Comparison of ENCODE assay signal across 23 cellular contexts in the genomic region with DNA sequence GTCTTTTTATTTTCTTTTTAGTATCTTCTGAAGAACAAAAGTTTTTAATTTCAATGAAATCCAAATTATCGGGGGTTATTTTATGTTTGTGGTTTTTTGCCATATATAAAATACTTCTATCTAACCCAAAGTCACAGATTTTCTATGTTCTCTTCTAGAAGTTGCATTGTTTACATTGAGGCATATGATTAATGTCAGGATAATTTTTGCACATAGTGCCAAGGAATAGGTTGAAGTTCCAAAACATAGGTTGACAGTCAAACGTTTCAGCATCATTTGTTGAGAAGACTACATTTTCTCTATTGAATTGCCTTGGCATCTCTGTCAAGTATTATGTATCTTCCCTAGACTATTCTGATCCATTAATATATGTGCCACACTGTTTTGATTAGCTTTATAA.
"Had no signal": no experiment of that assay in that cellular context is flagged by ENCODE, and none has a peak within 500 bp of the region (broad histone marks: within the 10 kb centered on the region; RNA-seq: fewer than 3 reads in every experiment).

No MANE protein-coding gene starts in this region.

- H3K4me3 Mint-ChIP-seq: activated B cell treated with CpG ODN at 0.5 μM for 24 hours; activated CD4-positive, alpha-beta T cell treated with anti-CD3 and anti-CD28 coated beads, Interleukin-2, amount 10 ng/mL, durations not matched to agents 24 days and 14 days; activated CD8-positive, alpha-beta memory T cell treated with anti-CD3 and anti-CD28 coated beads, Interleukin-2, amount 10 ng/mL, durations not matched to agents 7 days and 5 days; activated naive CD4-positive, alpha-beta T cell treated with anti-CD3 and anti-CD28 coated beads for 36 hours; activated naive CD8-positive, alpha-beta T cell treated with anti-CD3 and anti-CD28 coated beads for 36 hours; activated T-cell treated with anti-CD3 and anti-CD28 coated beads, Interleukin-2, amount 50 U/mL, for 24 hours; activated T-helper 17 cell treated with anti-CD3 and anti-CD28 coated beads, Interleukin-2, amount 50 U/mL, for 72 hours had no signal

- H3K27me3 Mint-ChIP-seq: activated B cell treated with CpG ODN at 0.5 μM for 24 hours; activated CD4-positive, alpha-beta T cell treated with anti-CD3 and anti-CD28 coated beads, Interleukin-2, amount 10 ng/mL, durations not matched to agents 24 days and 14 days; activated CD8-positive, alpha-beta memory T cell treated with anti-CD3 and anti-CD28 coated beads, Interleukin-2, amount 10 ng/mL, durations not matched to agents 7 days and 5 days; activated naive CD8-positive, alpha-beta T cell treated with anti-CD3 and anti-CD28 coated beads for 36 hours; activated T-cell treated with anti-CD3 and anti-CD28 coated beads, Interleukin-2, amount 50 U/mL, for 24 hours; activated T-helper 17 cell treated with anti-CD3 and anti-CD28 coated beads, Interleukin-2, amount 50 U/mL, for 72 hours had no signal

- H3K27ac Mint-ChIP-seq: activated CD4-positive, alpha-beta T cell treated with anti-CD3 and anti-CD28 coated beads, Interleukin-2, amount 10 ng/mL, durations not matched to agents 24 days and 14 days; activated CD8-positive, alpha-beta memory T cell treated with anti-CD3 and anti-CD28 coated beads, Interleukin-2, amount 10 ng/mL, durations not matched to agents 7 days and 5 days; activated naive CD4-positive, alpha-beta T cell treated with anti-CD3 and anti-CD28 coated beads for 36 hours; activated T-cell treated with anti-CD3 and anti-CD28 coated beads, Interleukin-2, amount 50 U/mL, for 24 hours; activated T-helper 17 cell treated with anti-CD3 and anti-CD28 coated beads, Interleukin-2, amount 50 U/mL, for 72 hours had no signal

- DNase-seq: activated B cell treated with CpG ODN at 0.5 μM for 24 hours; activated CD4-positive, alpha-beta T cell treated with anti-CD3 and anti-CD28 coated beads for 1 hour; activated CD4-positive, alpha-beta T cell treated with anti-CD3 and anti-CD28 coated beads, Interleukin-2, amount 10 ng/mL, durations not matched to agents 24 days and 14 days; activated CD4-positive, alpha-beta T cell treated with anti-CD3 and anti-CD28 coated beads, Interleukin-2, amount 50 U/mL, for 48 hours; activated CD8-positive, alpha-beta memory T cell treated with anti-CD3 and anti-CD28 coated beads, Interleukin-2, amount 10 ng/mL, durations not matched to agents 7 days and 5 days; activated gamma-delta T cell; activated naive CD4-positive, alpha-beta T cell treated with anti-CD3 and anti-CD28 coated beads for 36 hours; activated naive CD8-positive, alpha-beta T cell treated with anti-CD3 and anti-CD28 coated beads for 36 hours; activated T-cell treated with anti-CD3 and anti-CD28 coated beads, Interleukin-2, amount 50 U/mL, for 24 hours; cerebellar nuclear complex; colonic mucosa; KG1; MV-4-11; NCI-H1092 treated with DMSO at 0.1 percent for 48 hours; NCI-H1436; NCI-H1694 treated with DMSO at 0.1 percent for 48 hours; NCI-H2029 treated with DMSO at 0.1 percent for 48 hours; NCI-H446; NCI-H524; SW 1271 had no signal

- H3K4me3 ChIP-seq: colonic mucosa, SK-N-MC had no signal

- H3K36me3 ChIP-seq: colonic mucosa had no signal

- H3K9me3 Mint-ChIP-seq: activated CD4-positive, alpha-beta T cell treated with anti-CD3 and anti-CD28 coated beads, Interleukin-2, amount 10 ng/mL, durations not matched to agents 24 days and 14 days; activated naive CD4-positive, alpha-beta T cell treated with anti-CD3 and anti-CD28 coated beads for 36 hours; activated T-cell treated with anti-CD3 and anti-CD28 coated beads, Interleukin-2, amount 50 U/mL, for 24 hours; activated T-helper 17 cell treated with anti-CD3 and anti-CD28 coated beads, Interleukin-2, amount 50 U/mL, for 72 hours had no signal

- ATAC-seq: activated CD8-positive, alpha-beta memory T cell treated with anti-CD3 and anti-CD28 coated beads, Interleukin-2, amount 10 ng/mL, durations not matched to agents 7 days and 5 days; activated T-helper 17 cell treated with anti-CD3 and anti-CD28 coated beads, Interleukin-2, amount 50 U/mL, for 72 hours; Right ventricle myocardium inferior had no signal

- H3K27ac ChIP-seq: colonic mucosa, SK-N-MC had no signal

- H3K27me3 ChIP-seq: colonic mucosa had no signal

- H3K9me3 ChIP-seq: colonic mucosa had no signal

- H3K4me1 ChIP-seq: colonic mucosa had no signal
